ENCODE assay signal across 32 cellular contexts in the genomic region with DNA sequence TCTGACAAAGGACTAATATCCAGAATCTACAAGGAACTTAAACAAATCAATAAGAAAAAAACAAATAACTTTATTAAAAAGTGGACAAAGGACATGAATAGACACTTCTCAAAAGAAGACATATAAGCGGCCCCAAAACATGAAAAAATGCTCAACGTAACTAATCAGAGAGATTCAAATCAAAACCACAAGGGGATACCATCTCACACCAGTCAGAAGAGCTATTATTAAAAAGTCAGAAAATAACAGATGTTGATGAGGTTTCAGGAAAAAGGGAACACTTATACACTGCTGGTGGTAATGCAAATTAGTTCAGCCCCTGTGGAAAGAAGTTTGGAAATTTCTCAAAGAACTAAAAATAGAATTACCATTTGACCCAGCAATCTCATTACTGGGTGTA.
"Had no signal": no experiment of that assay in that cellular context is flagged by ENCODE, and none has a peak within 500 bp of the region (broad histone marks: within the 10 kb centered on the region; RNA-seq: fewer than 3 reads in every experiment).

No MANE protein-coding gene starts in this region.

- H2AFZ ChIP-seq: PC-9 had no signal

- H3K4me2 ChIP-seq: PC-9, SK-N-SH had no signal

- H3K27me3 ChIP-seq: SJSA1 had no signal

- ATAC-seq: Panc1, Right ventricle myocardium inferior had no signal

- H3K9me2 ChIP-seq: SK-N-SH had no signal

- H3K4me3 ChIP-seq: PC-9, SJSA1 had no signal

- H3K9me3 ChIP-seq: SJSA1, SK-N-SH had no signal

- H3K27ac ChIP-seq: PC-9, RWPE1, SJSA1 had no signal

- H3K4me1 ChIP-seq: SJSA1 had no signal

- H3K36me3 ChIP-seq: SJSA1 had no signal

- H3K9ac ChIP-seq: SK-N-SH had no signal

- DNase-seq: Karpas-422, NCI-H1048, NCI-H1092 treated with DMSO at 0.1 percent for 48 hours, NCI-H1105 treated with DMSO at 0.1 percent for 48 hours, NCI-H1417, NCI-H1436, NCI-H146, NCI-H1694, NCI-H187, NCI-H1930, NCI-H2029 treated with DMSO at 0.1 percent for 48 hours, NCI-H2081 treated with DMSO at 0.1 percent for 48 hours, NCI-H2107, NCI-H2171, NCI-H226, NCI-H446 treated with DMSO at 0.1 percent for 48 hours, NCI-H510A, NCI-H524, NCI-H526, NCI-H69, NCI-H748 treated with DMSO at 0.1 percent for 48 hours, NCI-H82, PC-9, SHP77, SIG-M5, SK-N-SH, SW 1271, T-helper 1 cell had no signal
